Comparison of ENCODE assay signal across 8 cellular contexts in the genomic region with DNA sequence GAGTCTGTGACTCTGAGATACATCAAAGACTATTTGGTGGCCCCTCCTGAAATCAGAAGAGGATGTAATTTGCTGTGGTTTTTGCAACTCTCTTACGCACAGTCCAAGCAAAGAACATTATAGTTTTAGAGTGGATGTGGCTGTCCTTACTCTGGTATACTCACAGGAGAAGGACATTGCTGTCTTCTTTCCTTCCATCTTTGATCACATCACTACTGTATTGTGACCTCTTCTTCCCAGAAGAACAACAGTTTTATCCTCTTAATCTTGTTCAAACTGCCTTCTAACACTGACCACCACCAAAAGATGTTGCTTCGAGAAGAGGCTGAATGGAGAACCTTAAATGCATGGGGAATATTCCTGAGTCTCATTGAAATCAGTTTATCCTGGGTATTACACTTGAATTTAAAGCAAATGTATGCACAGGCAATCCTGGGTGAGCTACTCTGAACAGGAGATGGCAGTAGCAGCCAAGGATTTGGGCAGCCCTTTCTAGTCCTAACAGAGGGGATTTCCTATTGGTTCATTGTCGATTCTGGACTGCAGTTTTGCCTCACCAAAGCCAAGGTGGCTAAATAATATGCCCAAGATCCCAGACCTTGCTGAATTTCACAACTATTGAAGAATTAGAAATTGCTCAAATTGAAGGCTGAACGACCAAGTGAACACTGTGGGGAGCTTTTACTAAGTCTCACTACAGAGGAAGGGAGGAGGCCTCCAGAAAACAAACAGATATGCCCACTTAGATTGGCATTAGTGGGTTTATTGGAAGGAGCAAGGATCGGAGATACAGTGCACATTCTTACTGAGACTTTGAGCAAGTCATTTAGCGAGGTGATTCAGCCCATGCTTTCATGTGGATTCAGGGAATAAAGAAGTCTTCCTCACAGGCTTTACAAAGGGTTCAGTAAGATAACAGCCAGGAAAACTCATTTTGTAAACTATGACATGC.
DNase-seq lines count a peak whose midpoint lies in the region; ATAC-seq and TF ChIP-seq lines count a peak whose summit lies in the region.

No MANE protein-coding gene starts in this region.

- TF ChIP-seq CTCF in PC-9 (conservative IDR thresholded peaks at IDR 0.05) (peak; percentile 86), nephron progenitor cell (IDR thresholded peaks at IDR 0.05) (peak; percentile 47)

- no peak for TF ChIP-seq POLR2A in erythroblast (IDR thresholded peaks at IDR 0.05; ENCODE audit: low read length)

- no peak overlapping the region for H2AFZ ChIP-seq in PC-9

- peak; percentile 73 for ATAC-seq in GM19455 (IDR thresholded peaks at IDR 0.05; ENCODE audit: unreplicated experiment)
- ATAC-seq in HG03460 (IDR thresholded peaks at IDR 0.05; ENCODE audit: unreplicated experiment): peak; percentile 83
- ATAC-seq in GM21619 (IDR thresholded peaks at IDR 0.05; ENCODE audit: unreplicated experiment): no peak

- peak overlapping the region; percentile 47 for H3K27ac Mint-ChIP-seq in nephron progenitor cell
- no peak overlapping the region for H3K27ac Mint-ChIP-seq in activated T-helper 1 cell treated with anti-CD3 and anti-CD28 coated beads, Interleukin-12 subunit alpha, Interleukin-12 subunit beta, Interleukin-2, Interleukin-4 antibody, amounts not matched to agents 30 ng/mL and 10 ng/mL and 1 ng/mL, durations not matched to agents 14 hours and 24 hours and 36 hours

- no peak overlapping the region for H3K4me3 ChIP-seq in PC-9

- no peak overlapping the region for H3K4me3 Mint-ChIP-seq in nephron progenitor cell
- no peak overlapping the region for H3K4me3 Mint-ChIP-seq in activated T-helper 1 cell treated with anti-CD3 and anti-CD28 coated beads, Interleukin-12 subunit alpha, Interleukin-12 subunit beta, Interleukin-2, Interleukin-4 antibody, amounts not matched to agents 30 ng/mL and 10 ng/mL and 1 ng/mL, durations not matched to agents 14 hours and 24 hours and 36 hours

- no peaks in the 10 kb centered on the region for H3K79me2 ChIP-seq in PC-9 (ENCODE audit: low read depth)

- peaks cover 7% of the 10 kb centered on the region for H3K4me1 ChIP-seq in PC-9 (replicated peaks; ENCODE audit: insufficient read depth)

- peak; percentile 91 for DNase-seq in EL
- peak; percentile 67 to 70 for DNase-seq in PC-9
- DNase-seq in erythroblast (lab: John Stamatoyannopoulos, UW): peak; percentile 3 to 16
- DNase-seq in nephron progenitor cell: peak; percentile 43
- DNase-seq in activated T-helper 1 cell treated with anti-CD3 and anti-CD28 coated beads, Interleukin-12 subunit alpha, Interleukin-12 subunit beta, Interleukin-2, Interleukin-4 antibody, amounts not matched to agents 30 ng/mL and 10 ng/mL and 1 ng/mL, durations not matched to agents 14 hours and 24 hours and 36 hours (ENCODE audit: low spot score): no peak

- BruUV-seq in PC-9 (replicated peaks; lab: Mats Ljungman, UMichigan): no TSS peak

- H3K27ac ChIP-seq in PC-9: no peak overlapping the region

- no peaks in the 10 kb centered on the region for H3K36me3 Mint-ChIP-seq in nephron progenitor cell (ENCODE audit: low read depth)
- H3K36me3 Mint-ChIP-seq in activated T-helper 1 cell treated with anti-CD3 and anti-CD28 coated beads, Interleukin-12 subunit alpha, Interleukin-12 subunit beta, Interleukin-2, Interleukin-4 antibody, amounts not matched to agents 30 ng/mL and 10 ng/mL and 1 ng/mL, durations not matched to agents 14 hours and 24 hours and 36 hours (ENCODE audit: low read depth): no peaks in the 10 kb centered on the region

- H3F3A ChIP-seq in PC-9 (ENCODE audit: insufficient read depth, low read depth): no peaks in the 10 kb centered on the region

- H3K9me3 Mint-ChIP-seq in nephron progenitor cell: no peaks in the 10 kb centered on the region
- H3K9me3 Mint-ChIP-seq in activated T-helper 1 cell treated with anti-CD3 and anti-CD28 coated beads, Interleukin-12 subunit alpha, Interleukin-12 subunit beta, Interleukin-2, Interleukin-4 antibody, amounts not matched to agents 30 ng/mL and 10 ng/mL and 1 ng/mL, durations not matched to agents 14 hours and 24 hours and 36 hours: no peaks in the 10 kb centered on the region

- no peaks in the 10 kb centered on the region for H3K27me3 ChIP-seq in PC-9 (ENCODE audit: insufficient read depth, low read depth)

- intact Hi-C loops in PC-9 (cut with micrococcal nuclease; ENCODE audit: unreplicated experiment): loop anchor here (1.0 to 10.0 kb wide), 7 partner anchors 12 to 1850 kb away; a partner anchor contains a TSS
- intact Hi-C loops in activated T-helper 1 cell treated with anti-CD3 and anti-CD28 coated beads, Interleukin-12 subunit alpha, Interleukin-12 subunit beta, Interleukin-2, Interleukin-4 antibody, amounts not matched to agents 30 ng/mL and 10 ng/mL and 1 ng/mL, durations not matched to agents 14 hours and 24 hours and 36 hours (cut with micrococcal nuclease): no loop called here

- CTCF ChIA-PET in PC-9 (lab: Charles Lee): interaction anchor here (0.6 kb wide), 3 partner anchors 306 to 824 kb away, joined by 3 to 4 read pairs (median 3); no protein-coding TSS in a partner anchor

- no peaks in the 10 kb centered on the region for H3K27me3 Mint-ChIP-seq in nephron progenitor cell (ENCODE audit: low read depth, poor library complexity)
- no peaks in the 10 kb centered on the region for H3K27me3 Mint-ChIP-seq in activated T-helper 1 cell treated with anti-CD3 and anti-CD28 coated beads, Interleukin-12 subunit alpha, Interleukin-12 subunit beta, Interleukin-2, Interleukin-4 antibody, amounts not matched to agents 30 ng/mL and 10 ng/mL and 1 ng/mL, durations not matched to agents 14 hours and 24 hours and 36 hours (ENCODE audit: insufficient read depth)

- H3K4me1 Mint-ChIP-seq in nephron progenitor cell: peaks cover 23% of the 10 kb centered on the region
- H3K4me1 Mint-ChIP-seq in activated T-helper 1 cell treated with anti-CD3 and anti-CD28 coated beads, Interleukin-12 subunit alpha, Interleukin-12 subunit beta, Interleukin-2, Interleukin-4 antibody, amounts not matched to agents 30 ng/mL and 10 ng/mL and 1 ng/mL, durations not matched to agents 14 hours and 24 hours and 36 hours (ENCODE audit: low read depth): no peaks in the 10 kb centered on the region

- no peaks in the 10 kb centered on the region for H4K20me1 ChIP-seq in PC-9 (ENCODE audit: insufficient read depth)

- H3K36me3 ChIP-seq in PC-9 (ENCODE audit: low read depth): no peaks in the 10 kb centered on the region

- no peaks in the 10 kb centered on the region for H3K9me2 ChIP-seq in PC-9 (ENCODE audit: insufficient read depth)

- peaks cover 2% of the 10 kb centered on the region; the same call in 1 of the 2 replicates for H3K9me3 ChIP-seq in PC-9 (ENCODE audit: insufficient read depth, low read depth)

- 0 out of 2 replicates have a peak overlapping the region, but pooled peaks have one; percentile 26 for H3K4me2 ChIP-seq in PC-9

- POLR2A ChIA-PET in PC-9 (lab: Charles Lee; ENCODE audit: unreplicated experiment): interaction anchor here (0.7 kb wide), 1 partner anchor 409 kb away, joined by 3 read pairs; no protein-coding TSS in a partner anchor
